Comparison of ENCODE assay signal across 13 cellular contexts in the genomic region with DNA sequence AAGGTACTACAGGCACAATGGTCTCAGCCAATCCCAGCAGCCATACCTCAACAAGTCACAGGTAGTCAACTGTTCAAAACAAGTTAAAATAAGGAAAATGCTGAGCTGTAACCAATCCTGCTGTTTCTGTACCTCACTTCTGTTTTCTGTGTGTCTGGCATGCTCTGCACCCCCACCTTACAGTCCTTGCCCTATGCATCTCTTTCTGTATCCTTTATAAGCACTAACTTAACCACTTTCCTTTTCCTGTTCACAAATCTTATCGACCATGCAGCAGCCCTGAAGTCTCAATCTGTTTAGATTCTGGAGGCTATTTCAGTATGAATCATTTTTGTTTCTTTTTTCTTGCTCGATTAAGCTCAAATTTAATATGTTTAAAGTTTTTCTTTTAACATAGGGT.
DNase-seq lines count a peak whose midpoint lies in the region; ATAC-seq and TF ChIP-seq lines count a peak whose summit lies in the region.
"Had no signal": no experiment of that assay in that cellular context is flagged by ENCODE, and none has a peak within 500 bp of the region (broad histone marks: within the 10 kb centered on the region; RNA-seq: fewer than 3 reads in every experiment).

No MANE protein-coding gene starts in this region.

- H3K36me3 ChIP-seq in tibial artery = no peaks in the 10 kb centered on the region
- H3K36me3 ChIP-seq: BLaER1 treated with 17β-estradiol and CSF1 and Interleukin-3, amounts not matched to agents 10 nM and 100 nM had no signal

- no peaks in the 10 kb centered on the region for H3K9me3 ChIP-seq in tibial artery
- H3K9me3 ChIP-seq: BLaER1 treated with 17β-estradiol and CSF1 and Interleukin-3, amounts not matched to agents 10 nM and 100 nM had no signal

- DNase-seq in Kasumi-1 (lab: John Stamatoyannopoulos, UW) (peak; percentile 13 to 24), DMS 273 treated with DMSO at 0.1 percent for 48 hours (lab: John Stamatoyannopoulos, UW) (no peak), NCI-H1694 treated with DMSO at 0.1 percent for 48 hours (lab: John Stamatoyannopoulos, UW) (no peak), tibial artery (no peak)
- DNase-seq in stimulated activated CD4-positive, alpha-beta T cell treated with anti-CD3 and anti-CD28 coated beads, Interleukin-4, amount 100 ng/mL, for 4 hours = no peak
- DNase-seq: NCI-H1417 treated with DMSO at 0.1 percent for 48 hours, nephron progenitor cell had no signal

- no peaks in the 10 kb centered on the region for H3K27me3 ChIP-seq in tibial artery
- H3K27me3 ChIP-seq: BLaER1 treated with 17β-estradiol and CSF1 and Interleukin-3, amounts not matched to agents 10 nM and 100 nM had no signal

- ATAC-seq in GM18508 (IDR thresholded peaks at IDR 0.05; ENCODE audit: insufficient read depth, unreplicated experiment) (peak; percentile 88), GM19467 (IDR thresholded peaks at IDR 0.05; ENCODE audit: unreplicated experiment) (peak; percentile 76), HG02943 (IDR thresholded peaks at IDR 0.05; ENCODE audit: low read depth, unreplicated experiment) (peak; percentile 83)
- ATAC-seq: Panc1 had no signal

- H3K27ac ChIP-seq in tibial artery = no peak overlapping the region
- H3K27ac ChIP-seq: BLaER1 treated with 17β-estradiol and CSF1 and Interleukin-3, amounts not matched to agents 10 nM and 100 nM; VCaP had no signal

- H3K4me3 ChIP-seq in tibial artery = no peak overlapping the region
- H3K4me3 ChIP-seq: BLaER1 treated with 17β-estradiol and CSF1 and Interleukin-3, amounts not matched to agents 10 nM and 100 nM had no signal

- TF ChIP-seq CTCF in tibial artery (IDR thresholded peaks at IDR 0.05) = no peak

- intact Hi-C loops in tibial artery (cut with DNase I; ENCODE audit: low total_unique reads) = no loop called here

- no peaks in the 10 kb centered on the region for H3K4me1 ChIP-seq in tibial artery

Comparison
In these comparisons a context has a peak if more than half of its experiments do, and no peak if none do; other contexts are left out.
1. DNase-seq: peak in Kasumi-1 (2 of 2); none in DMS 273 treated with DMSO at 0.1 percent for 48 hours (single experiment), NCI-H1694 treated with DMSO at 0.1 percent for 48 hours (single experiment), stimulated activated CD4-positive, alpha-beta T cell treated with anti-CD3 and anti-CD28 coated beads, Interleukin-4, amount 100 ng/mL, for 4 hours (0 of 2) and tibial artery (0 of 2).
2. Peak in every context shown above with its lines, with median percentiles within 50 percentile points of each other: ATAC-seq.